16 cellular contexts compared by ENCODE assay signal in genomic region chr17:8825802-8826201, GRCh38. TPM values are rescaled to one million over a fixed set of nuclear protein-coding genes. Genes with fewer than 3 reads are reported as not detected.
DNase-seq lines count a peak whose midpoint lies in the region; FAIRE-seq lines count a peak whose summit lies in the region.
"Had no signal": no experiment of that assay in that cellular context is flagged by ENCODE, and none has a peak within 500 bp of the region (broad histone marks: within the 10 kb centered on the region; RNA-seq: fewer than 3 reads in every experiment).

No MANE protein-coding gene starts in this region.

- FAIRE-seq in RCC 7860 (lab: Jason Lieb, UNC), result no peak
- FAIRE-seq: H54 had no signal

- no peak overlapping the region for H3K14ac ChIP-seq in neuronal stem cell (ENCODE audit: low read length)

- no peaks in the 10 kb centered on the region for H3K79me1 ChIP-seq in neuronal stem cell (ENCODE audit: low read depth, low read length)

- H2BK12ac ChIP-seq in neuronal stem cell (ENCODE audit: low read length), result no peak overlapping the region

- H3K4ac ChIP-seq in neuronal stem cell (ENCODE audit: low read length), result no peak overlapping the region

- peaks cover 3% of the 10 kb centered on the region in 2 donors for H3K9me3 ChIP-seq in neuronal stem cell (replicated peaks in 1 of 2; ENCODE audit: control insufficient read depth in 2 of 2, insufficient read depth in 1 of 2, low read depth in 1 of 2, low read length in 2 of 2)
- H3K9me3 ChIP-seq: Caco-2 had no signal

- H2AK5ac ChIP-seq in neuronal stem cell (ENCODE audit: low read depth, low read length), result no peak overlapping the region

- H3K9ac ChIP-seq in neuronal stem cell (ENCODE audit: low read depth, low read length, poor library complexity), result no peak overlapping the region
- H3K9ac ChIP-seq: BLaER1, GM23248 had no signal

- H2BK120ac ChIP-seq in neuronal stem cell (ENCODE audit: low read depth, low read length), result no peak overlapping the region

- H4K91ac ChIP-seq in neuronal stem cell (ENCODE audit: low read depth, low read length, poor library complexity), result no peak overlapping the region

- no peak overlapping the region for H2BK5ac ChIP-seq in neuronal stem cell (ENCODE audit: low read length)

- no peak overlapping the region for H2AFZ ChIP-seq in neuronal stem cell (ENCODE audit: low read length)
- H2AFZ ChIP-seq: GM23248 had no signal

- H3K4me1 ChIP-seq in neuronal stem cell (ENCODE audit: control insufficient read depth in 2 of 2, insufficient read depth in 1 of 2, low read depth in 1 of 2, low read length in 2 of 2), result peaks cover 0 to 2% of the 10 kb centered on the region in 2 donors
- H3K4me1 ChIP-seq: BLaER1, Caco-2 had no signal

- no peak overlapping the region for H3K23ac ChIP-seq in neuronal stem cell (ENCODE audit: low read depth, low read length, poor library complexity)

- H3K27ac ChIP-seq in neuronal stem cell (replicated peaks; ENCODE audit: low read length), result no peak overlapping the region
- H3K27ac ChIP-seq: 22Rv1, BLaER1, GM23248 had no signal

- no CpG with 5 or more reads among the region's 2 CpGs for WGBS in neuronal stem cell (ENCODE audit: extremely low coverage in 2 of 2, insufficient read length in 2 of 2, insufficient replicate concordance in 1 of 2), 2 donors

- H3K36me3 ChIP-seq in neuronal stem cell (replicated peaks in 1 of 2; ENCODE audit: control insufficient read depth in 2 of 2, insufficient read depth in 2 of 2, low read length in 2 of 2), result no peaks in the 10 kb centered on the region

- no peak overlapping the region for H3K4me2 ChIP-seq in neuronal stem cell (ENCODE audit: insufficient read depth, low read length, poor library complexity, severe bottlenecking)
- H3K4me2 ChIP-seq: BLaER1 had no signal

- no peak overlapping the region for H3K4me3 ChIP-seq in neuronal stem cell (ENCODE audit: low read length in 2 of 2)
- H3K4me3 ChIP-seq: BLaER1, GM23248 had no signal

- DNase-seq in activated CD8-positive, alpha-beta memory T cell treated with anti-CD3 and anti-CD28 coated beads for 24 hours, result peak; percentile 37
- no peak for DNase-seq in activated CD8-positive, alpha-beta memory T cell treated with anti-CD3 and anti-CD28 coated beads, Interleukin-2, amount 50 U/mL, for 4 hours
- peak; percentile 33 for DNase-seq in activated CD8-positive, alpha-beta memory T cell treated with anti-CD3 and anti-CD28 coated beads, Interleukin-2, amount 50 U/mL, for 48 hours
- DNase-seq in mesenteric fat pad (ENCODE audit: low spot score), result peak; percentile 37
- DNase-seq in RCC 7860 (ENCODE audit: low spot score), result no peak
- DNase-seq in neuronal stem cell (ENCODE audit: low spot score), result no peak
- DNase-seq in NCI-H2196 treated with DMSO at 0.1 percent for 48 hours (lab: John Stamatoyannopoulos, UW; ENCODE audit: unreplicated experiment), result no peak
- DNase-seq: AML-193; Caco-2; CD8-positive, alpha-beta memory T cell; GF-D8; GM23248 had no signal

- no peak overlapping the region for H3K18ac ChIP-seq in neuronal stem cell (ENCODE audit: low read length)

- H3K27me3 ChIP-seq in neuronal stem cell (ENCODE audit: control insufficient read depth in 3 of 3, insufficient read depth in 3 of 3, low read depth in 1 of 3, low read length in 3 of 3), result peaks cover 0 to 3% (median 0%) of the 10 kb centered on the region in 3 experiments
- H3K27me3 ChIP-seq: BLaER1 had no signal

- no peak overlapping the region for H2BK15ac ChIP-seq in neuronal stem cell (ENCODE audit: low read length)

- no peak overlapping the region for H4K8ac ChIP-seq in neuronal stem cell (ENCODE audit: low read depth, low read length)

RNA-seq across cellular contexts. Expression of gene MFSD6L, which starts 26.6 kb away (rescaled TPM):
- not detected for total RNA-seq in mesenteric fat pad
- polyA plus RNA-seq in neuronal stem cell (2013, experiment 1 of 2), result not detected
- polyA plus RNA-seq in neuronal stem cell (2013, experiment 2 of 2), result not detected
- total RNA-seq: A673; Caco-2; CD8-positive, alpha-beta memory T cell; GM23248 had no signal
- polyA plus RNA-seq: CD8-positive, alpha-beta memory T cell; GM23248 had no signal

RNA-seq across cellular contexts. Expression of gene PIK3R6, which starts 41.7 kb away (rescaled TPM):
- total RNA-seq in mesenteric fat pad, result 1.6 TPM
- not detected for polyA plus RNA-seq in neuronal stem cell (2013, experiment 1 of 2)
- not detected for polyA plus RNA-seq in neuronal stem cell (2013, experiment 2 of 2)
- total RNA-seq: A673, Caco-2 had no signal

Comparison
In these comparisons a context has a peak if more than half of its experiments do, and no peak if none do; other contexts are left out.
1. DNase-seq: peak in activated CD8-positive, alpha-beta memory T cell treated with anti-CD3 and anti-CD28 coated beads for 24 hours (single experiment), activated CD8-positive, alpha-beta memory T cell treated with anti-CD3 and anti-CD28 coated beads, Interleukin-2, amount 50 U/mL, for 48 hours (single experiment) and mesenteric fat pad (single experiment); none in activated CD8-positive, alpha-beta memory T cell treated with anti-CD3 and anti-CD28 coated beads, Interleukin-2, amount 50 U/mL, for 4 hours (single experiment), RCC 7860 (single experiment), neuronal stem cell (single experiment) and NCI-H2196 treated with DMSO at 0.1 percent for 48 hours (single experiment).